Comparison of ENCODE assay signal across 2 cellular contexts in the genomic region with DNA sequence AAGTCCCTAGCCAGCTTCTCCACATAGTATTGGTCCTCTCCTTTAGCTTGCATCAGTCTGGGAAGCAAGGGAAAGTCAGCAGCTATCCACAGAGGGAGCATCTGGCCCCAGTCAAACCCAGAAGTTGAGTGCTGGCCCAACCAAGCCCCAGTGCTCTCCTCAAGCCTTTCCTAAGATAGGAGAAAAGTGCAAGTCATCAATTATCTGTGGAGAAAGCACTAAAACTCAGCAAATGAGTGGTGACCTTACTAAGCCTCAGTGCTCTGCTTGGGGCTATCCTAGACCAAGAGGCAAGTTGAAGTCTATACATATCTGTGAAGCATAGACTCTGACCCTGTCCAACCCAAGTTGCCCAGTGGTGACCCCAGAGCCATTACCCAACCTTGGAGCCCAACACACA.
TF ChIP-seq lines count a peak whose summit lies in the region.

No MANE protein-coding gene starts in this region.

TF ChIP-seq in HepG2, 621 proteins besides CTCF, POLR2A, EP300 and RAD21:
- peak; percentile 49 for TF ChIP-seq MAFF (IDR thresholded peaks at IDR 0.05; ENCODE audit: low read depth, low read length)
- TF ChIP-seq ZNF20 (CRISPR knock-in tag; IDR thresholded peaks at IDR 0.05) = no peak
- TF ChIP-seq MAFK (conservative IDR thresholded peaks at IDR 0.05 in 1 of 2, IDR thresholded peaks at IDR 0.05 in 1 of 2; ENCODE audit: low read length in 2 of 2) = peak; percentile 35 to 55; a peak in 3 of 4 replicates
- TF ChIP-seq, protein P1, sequence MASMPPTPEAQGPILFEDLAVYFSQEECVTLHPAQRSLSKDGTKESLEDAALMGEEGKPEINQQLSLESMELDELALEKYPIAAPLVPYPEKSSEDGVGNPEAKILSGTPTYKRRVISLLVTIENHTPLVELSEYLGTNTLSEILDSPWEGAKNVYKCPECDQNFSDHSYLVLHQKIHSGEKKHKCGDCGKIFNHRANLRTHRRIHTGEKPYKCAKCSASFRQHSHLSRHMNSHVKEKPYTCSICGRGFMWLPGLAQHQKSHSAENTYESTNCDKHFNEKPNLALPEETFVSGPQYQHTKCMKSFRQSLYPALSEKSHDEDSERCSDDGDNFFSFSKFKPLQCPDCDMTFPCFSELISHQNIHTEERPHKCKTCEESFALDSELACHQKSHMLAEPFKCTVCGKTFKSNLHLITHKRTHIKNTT (CRISPR knock-in tag; IDR thresholded peaks at IDR 0.05) = no peak
- TF ChIP-seq JDP2 (CRISPR knock-in tag; IDR thresholded peaks at IDR 0.05; ENCODE audit: borderline replicate concordance) = no peak

TF ChIP-seq in A549, 52 proteins besides CTCF, POLR2A, EP300 and RAD21:
- no peak for TF ChIP-seq NPAS2 (CRISPR knock-in tag; IDR thresholded peaks at IDR 0.05; ENCODE audit: borderline replicate concordance)
- TF ChIP-seq HDAC2 (IDR thresholded peaks at IDR 0.05) = no peak
- no peak for TF ChIP-seq HOXA7 (CRISPR knock-in tag; IDR thresholded peaks at IDR 0.05)
- TF ChIP-seq MAFK (IDR thresholded peaks at IDR 0.05; ENCODE audit: partially characterized antibody) = peak; percentile 65
